ENCODE assay signal across 1 cellular context in the genomic region with DNA sequence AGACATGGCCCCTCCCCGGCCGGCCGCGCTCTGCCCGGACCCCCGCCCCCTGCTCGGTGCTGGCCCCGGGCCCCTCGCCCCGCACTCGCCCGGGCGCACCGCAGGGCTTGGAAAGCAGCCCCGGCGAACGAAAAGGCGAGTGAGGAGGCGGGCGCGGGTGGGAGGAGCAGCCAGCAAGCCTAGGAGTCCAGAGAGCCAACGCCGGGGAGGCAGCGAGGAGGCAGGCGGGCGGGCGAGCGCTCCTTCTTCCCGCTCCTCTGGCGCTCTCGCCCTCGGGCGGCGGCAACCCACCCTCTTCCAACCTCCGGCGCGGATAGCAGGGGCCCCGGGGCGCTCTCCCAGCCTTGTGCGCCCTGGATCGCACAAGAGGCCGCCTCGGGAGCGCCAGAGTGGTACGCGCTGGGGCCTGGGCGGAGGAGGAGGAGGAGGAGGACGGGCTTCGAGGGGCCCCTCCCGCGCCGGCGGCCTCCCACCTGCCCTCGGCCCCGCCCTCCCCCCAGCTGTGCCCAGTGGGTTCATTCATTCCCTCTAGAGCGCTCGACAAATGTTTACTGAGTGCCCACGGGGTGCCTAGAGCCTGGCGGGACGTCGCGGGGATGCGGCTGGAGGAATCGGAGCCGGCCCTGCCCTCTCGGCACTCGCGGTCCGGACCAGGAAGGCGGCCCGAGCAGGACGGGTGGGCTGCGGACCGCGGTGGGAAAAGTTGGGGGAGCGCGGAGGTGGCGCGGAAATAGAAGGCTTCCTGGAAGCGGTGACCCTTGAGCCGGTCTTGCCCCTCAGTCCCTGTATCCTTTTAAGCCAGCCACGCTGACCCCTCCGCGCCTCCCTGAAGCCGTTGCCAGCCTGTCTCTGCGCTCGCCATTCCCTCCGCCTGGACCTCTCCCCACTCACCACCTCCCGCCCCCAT.
TF ChIP-seq lines count a peak whose summit lies in the region.

A gene (minus strand): TSS at position 391 of the 907 bp plus-strand sequence. CDS start 519 bp downstream, outside the sequence.

TF ChIP-seq in HEK293, 187 proteins besides CTCF, POLR2A, EP300 and RAD21 (continued from another document):
- TF ChIP-seq, protein P1, sequence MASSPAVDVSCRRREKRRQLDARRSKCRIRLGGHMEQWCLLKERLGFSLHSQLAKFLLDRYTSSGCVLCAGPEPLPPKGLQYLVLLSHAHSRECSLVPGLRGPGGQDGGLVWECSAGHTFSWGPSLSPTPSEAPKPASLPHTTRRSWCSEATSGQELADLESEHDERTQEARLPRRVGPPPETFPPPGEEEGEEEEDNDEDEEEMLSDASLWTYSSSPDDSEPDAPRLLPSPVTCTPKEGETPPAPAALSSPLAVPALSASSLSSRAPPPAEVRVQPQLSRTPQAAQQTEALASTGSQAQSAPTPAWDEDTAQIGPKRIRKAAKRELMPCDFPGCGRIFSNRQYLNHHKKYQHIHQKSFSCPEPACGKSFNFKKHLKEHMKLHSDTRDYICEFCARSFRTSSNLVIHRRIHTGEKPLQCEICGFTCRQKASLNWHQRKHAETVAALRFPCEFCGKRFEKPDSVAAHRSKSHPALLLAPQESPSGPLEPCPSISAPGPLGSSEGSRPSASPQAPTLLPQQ (tag by site-specific recombination; IDR thresholded peaks at IDR 0.05): peak; percentile 28; the same call in 1 of the 2 replicates
- TF ChIP-seq ZNF670 (tag by site-specific recombination; IDR thresholded peaks at IDR 0.05; ENCODE audit: low read depth) (no peak), ZNF514 (tag by site-specific recombination; IDR thresholded peaks at IDR 0.05) (no peak), ZNF221 (tag by site-specific recombination; IDR thresholded peaks at IDR 0.05; ENCODE audit: borderline replicate concordance) (no peak), ZBTB20 (tag by site-specific recombination; IDR thresholded peaks at IDR 0.05) (peak; percentile 91), SP3 (tag by site-specific recombination; IDR thresholded peaks at IDR 0.05) (peak; percentile 91), ZNF121 (tag by site-specific recombination; IDR thresholded peaks at IDR 0.05) (no peak), HOXD13 (CRISPR knock-in tag; IDR thresholded peaks at IDR 0.05; ENCODE audit: borderline replicate concordance) (no peak), ZNF140 (tag by site-specific recombination; IDR thresholded peaks at IDR 0.05) (no peak), ZNF423 (tag by site-specific recombination; IDR thresholded peaks at IDR 0.05) (peak; percentile 87), SP2 (tag by site-specific recombination; IDR thresholded peaks at IDR 0.05) (peak; percentile 66; the same call in 1 of the 2 replicates), MYNN (tag by site-specific recombination; IDR thresholded peaks at IDR 0.05; ENCODE audit: borderline replicate concordance) (no peak), ZNF626 (tag by site-specific recombination; IDR thresholded peaks at IDR 0.05) (no peak), WT1 (tag by site-specific recombination; IDR thresholded peaks at IDR 0.05) (peak; percentile 63), ZSCAN30 (tag by site-specific recombination; IDR thresholded peaks at IDR 0.05) (peak; percentile 40; the same call in 1 of the 2 replicates), ZNF433 (tag by site-specific recombination; IDR thresholded peaks at IDR 0.05; ENCODE audit: low read depth) (no peak), ZNF610 (tag by site-specific recombination; IDR thresholded peaks at IDR 0.05; ENCODE audit: borderline replicate concordance) (0 out of 2 replicates have a peak, but pooled peaks have one; percentile 35), ZNF76 (tag by site-specific recombination; IDR thresholded peaks at IDR 0.05; ENCODE audit: borderline replicate concordance, low read depth) (peak; percentile 60; the same call in 1 of the 2 replicates), ZNF23 (tag by site-specific recombination; IDR thresholded peaks at IDR 0.05; ENCODE audit: borderline replicate concordance) (no peak), ZBTB17 (tag by site-specific recombination; IDR thresholded peaks at IDR 0.05) (peak; percentile 96), GLIS1 (tag by site-specific recombination; IDR thresholded peaks at IDR 0.05) (peak; percentile 97), ZEB2 (tag by site-specific recombination; IDR thresholded peaks at IDR 0.05) (peak; percentile 78), ZNF843 (tag by site-specific recombination; IDR thresholded peaks at IDR 0.05) (no peak), ZNF292 (tag by site-specific recombination; IDR thresholded peaks at IDR 0.05; ENCODE audit: borderline replicate concordance, low read depth) (no peak), ZNF416 (tag by site-specific recombination; IDR thresholded peaks at IDR 0.05) (no peak), ZNF19 (tag by site-specific recombination; IDR thresholded peaks at IDR 0.05; ENCODE audit: low read depth) (no peak), ZNF585B (tag by site-specific recombination; IDR thresholded peaks at IDR 0.05) (no peak), ZBTB21 (tag by site-specific recombination; IDR thresholded peaks at IDR 0.05) (0 out of 2 replicates have a peak, but pooled peaks have one; percentile 4), KLF9 (tag by site-specific recombination; IDR thresholded peaks at IDR 0.05; ENCODE audit: low read depth) (peak; percentile 83; the same call in 1 of the 2 replicates), ZBTB8A (tag by site-specific recombination; IDR thresholded peaks at IDR 0.05) (peak; percentile 89), ZNF658 (tag by site-specific recombination; IDR thresholded peaks at IDR 0.05) (no peak), GLIS2 (tag by site-specific recombination; IDR thresholded peaks at IDR 0.05) (peak; percentile 96), BCL11A (tag by site-specific recombination; IDR thresholded peaks at IDR 0.05; ENCODE audit: low read depth) (no peak; the same call in 1 of the 2 replicates)
- TF ChIP-seq, protein P2, sequence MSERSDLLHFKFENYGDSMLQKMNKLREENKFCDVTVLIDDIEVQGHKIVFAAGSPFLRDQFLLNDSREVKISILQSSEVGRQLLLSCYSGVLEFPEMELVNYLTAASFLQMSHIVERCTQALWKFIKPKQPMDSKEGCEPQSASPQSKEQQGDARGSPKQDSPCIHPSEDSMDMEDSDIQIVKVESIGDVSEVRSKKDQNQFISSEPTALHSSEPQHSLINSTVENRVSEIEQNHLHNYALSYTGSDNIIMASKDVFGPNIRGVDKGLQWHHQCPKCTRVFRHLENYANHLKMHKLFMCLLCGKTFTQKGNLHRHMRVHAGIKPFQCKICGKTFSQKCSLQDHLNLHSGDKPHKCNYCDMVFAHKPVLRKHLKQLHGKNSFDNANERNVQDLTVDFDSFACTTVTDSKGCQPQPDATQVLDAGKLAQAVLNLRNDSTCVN (tag by site-specific recombination; optimal IDR thresholded peaks at IDR 0.05): peak; percentile 94
- TF ChIP-seq, protein P3, sequence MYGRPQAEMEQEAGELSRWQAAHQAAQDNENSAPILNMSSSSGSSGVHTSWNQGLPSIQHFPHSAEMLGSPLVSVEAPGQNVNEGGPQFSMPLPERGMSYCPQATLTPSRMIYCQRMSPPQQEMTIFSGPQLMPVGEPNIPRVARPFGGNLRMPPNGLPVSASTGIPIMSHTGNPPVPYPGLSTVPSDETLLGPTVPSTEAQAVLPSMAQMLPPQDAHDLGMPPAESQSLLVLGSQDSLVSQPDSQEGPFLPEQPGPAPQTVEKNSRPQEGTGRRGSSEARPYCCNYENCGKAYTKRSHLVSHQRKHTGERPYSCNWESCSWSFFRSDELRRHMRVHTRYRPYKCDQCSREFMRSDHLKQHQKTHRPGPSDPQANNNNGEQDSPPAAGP (tag by site-specific recombination; IDR thresholded peaks at IDR 0.05): peak; percentile 69
- TF ChIP-seq, protein P4, sequence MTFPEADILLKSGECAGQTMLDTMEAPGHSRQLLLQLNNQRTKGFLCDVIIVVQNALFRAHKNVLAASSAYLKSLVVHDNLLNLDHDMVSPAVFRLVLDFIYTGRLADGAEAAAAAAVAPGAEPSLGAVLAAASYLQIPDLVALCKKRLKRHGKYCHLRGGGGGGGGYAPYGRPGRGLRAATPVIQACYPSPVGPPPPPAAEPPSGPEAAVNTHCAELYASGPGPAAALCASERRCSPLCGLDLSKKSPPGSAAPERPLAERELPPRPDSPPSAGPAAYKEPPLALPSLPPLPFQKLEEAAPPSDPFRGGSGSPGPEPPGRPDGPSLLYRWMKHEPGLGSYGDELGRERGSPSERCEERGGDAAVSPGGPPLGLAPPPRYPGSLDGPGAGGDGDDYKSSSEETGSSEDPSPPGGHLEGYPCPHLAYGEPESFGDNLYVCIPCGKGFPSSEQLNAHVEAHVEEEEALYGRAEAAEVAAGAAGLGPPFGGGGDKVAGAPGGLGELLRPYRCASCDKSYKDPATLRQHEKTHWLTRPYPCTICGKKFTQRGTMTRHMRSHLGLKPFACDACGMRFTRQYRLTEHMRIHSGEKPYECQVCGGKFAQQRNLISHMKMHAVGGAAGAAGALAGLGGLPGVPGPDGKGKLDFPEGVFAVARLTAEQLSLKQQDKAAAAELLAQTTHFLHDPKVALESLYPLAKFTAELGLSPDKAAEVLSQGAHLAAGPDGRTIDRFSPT (tag by site-specific recombination; IDR thresholded peaks at IDR 0.05): peak; percentile 76; the same call in 1 of the 2 replicates
- TF ChIP-seq, protein P5, sequence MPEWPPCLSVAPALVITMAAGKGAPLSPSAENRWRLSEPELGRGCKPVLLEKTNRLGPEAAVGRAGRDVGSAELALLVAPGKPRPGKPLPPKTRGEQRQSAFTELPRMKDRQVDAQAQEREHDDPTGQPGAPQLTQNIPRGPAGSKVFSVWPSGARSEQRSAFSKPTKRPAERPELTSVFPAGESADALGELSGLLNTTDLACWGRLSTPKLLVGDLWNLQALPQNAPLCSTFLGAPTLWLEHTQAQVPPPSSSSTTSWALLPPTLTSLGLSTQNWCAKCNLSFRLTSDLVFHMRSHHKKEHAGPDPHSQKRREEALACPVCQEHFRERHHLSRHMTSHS (tag by site-specific recombination; IDR thresholded peaks at IDR 0.05): no peak
- TF ChIP-seq, protein P6, sequence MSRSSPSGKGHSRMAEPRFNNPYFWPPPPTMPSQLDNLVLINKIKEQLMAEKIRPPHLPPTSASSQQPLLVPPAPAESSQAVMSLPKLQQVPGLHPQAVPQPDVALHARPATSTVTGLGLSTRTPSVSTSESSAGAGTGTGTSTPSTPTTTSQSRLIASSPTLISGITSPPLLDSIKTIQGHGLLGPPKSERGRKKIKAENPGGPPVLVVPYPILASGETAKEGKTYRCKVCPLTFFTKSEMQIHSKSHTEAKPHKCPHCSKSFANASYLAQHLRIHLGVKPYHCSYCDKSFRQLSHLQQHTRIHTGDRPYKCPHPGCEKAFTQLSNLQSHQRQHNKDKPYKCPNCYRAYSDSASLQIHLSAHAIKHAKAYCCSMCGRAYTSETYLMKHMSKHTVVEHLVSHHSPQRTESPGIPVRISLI (tag by site-specific recombination; IDR thresholded peaks at IDR 0.05): no peak
- TF ChIP-seq, protein P7, sequence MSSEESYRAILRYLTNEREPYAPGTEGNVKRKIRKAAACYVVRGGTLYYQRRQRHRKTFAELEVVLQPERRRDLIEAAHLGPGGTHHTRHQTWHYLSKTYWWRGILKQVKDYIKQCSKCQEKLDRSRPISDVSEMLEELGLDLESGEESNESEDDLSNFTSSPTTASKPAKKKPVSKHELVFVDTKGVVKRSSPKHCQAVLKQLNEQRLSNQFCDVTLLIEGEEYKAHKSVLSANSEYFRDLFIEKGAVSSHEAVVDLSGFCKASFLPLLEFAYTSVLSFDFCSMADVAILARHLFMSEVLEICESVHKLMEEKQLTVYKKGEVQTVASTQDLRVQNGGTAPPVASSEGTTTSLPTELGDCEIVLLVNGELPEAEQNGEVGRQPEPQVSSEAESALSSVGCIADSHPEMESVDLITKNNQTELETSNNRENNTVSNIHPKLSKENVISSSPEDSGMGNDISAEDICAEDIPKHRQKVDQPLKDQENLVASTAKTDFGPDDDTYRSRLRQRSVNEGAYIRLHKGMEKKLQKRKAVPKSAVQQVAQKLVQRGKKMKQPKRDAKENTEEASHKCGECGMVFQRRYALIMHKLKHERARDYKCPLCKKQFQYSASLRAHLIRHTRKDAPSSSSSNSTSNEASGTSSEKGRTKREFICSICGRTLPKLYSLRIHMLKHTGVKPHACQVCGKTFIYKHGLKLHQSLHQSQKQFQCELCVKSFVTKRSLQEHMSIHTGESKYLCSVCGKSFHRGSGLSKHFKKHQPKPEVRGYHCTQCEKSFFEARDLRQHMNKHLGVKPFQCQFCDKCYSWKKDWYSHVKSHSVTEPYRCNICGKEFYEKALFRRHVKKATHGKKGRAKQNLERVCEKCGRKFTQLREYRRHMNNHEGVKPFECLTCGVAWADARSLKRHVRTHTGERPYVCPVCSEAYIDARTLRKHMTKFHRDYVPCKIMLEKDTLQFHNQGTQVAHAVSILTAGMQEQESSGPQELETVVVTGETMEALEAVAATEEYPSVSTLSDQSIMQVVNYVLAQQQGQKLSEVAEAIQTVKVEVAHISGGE (tag by site-specific recombination; conservative IDR thresholded peaks at IDR 0.05; ENCODE audit: low read depth): 0 out of 2 replicates have a peak, but pooled peaks have one; percentile 12
- TF ChIP-seq, protein P8, sequence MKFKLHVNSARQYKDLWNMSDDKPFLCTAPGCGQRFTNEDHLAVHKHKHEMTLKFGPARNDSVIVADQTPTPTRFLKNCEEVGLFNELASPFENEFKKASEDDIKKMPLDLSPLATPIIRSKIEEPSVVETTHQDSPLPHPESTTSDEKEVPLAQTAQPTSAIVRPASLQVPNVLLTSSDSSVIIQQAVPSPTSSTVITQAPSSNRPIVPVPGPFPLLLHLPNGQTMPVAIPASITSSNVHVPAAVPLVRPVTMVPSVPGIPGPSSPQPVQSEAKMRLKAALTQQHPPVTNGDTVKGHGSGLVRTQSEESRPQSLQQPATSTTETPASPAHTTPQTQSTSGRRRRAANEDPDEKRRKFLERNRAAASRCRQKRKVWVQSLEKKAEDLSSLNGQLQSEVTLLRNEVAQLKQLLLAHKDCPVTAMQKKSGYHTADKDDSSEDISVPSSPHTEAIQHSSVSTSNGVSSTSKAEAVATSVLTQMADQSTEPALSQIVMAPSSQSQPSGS (tag by site-specific recombination; IDR thresholded peaks at IDR 0.05; ENCODE audit: low read depth): no peak
